In genomic region chr19:19276386-19276785, GRCh38 we compare ENCODE assay signal across 21 cellular contexts. TPM values are rescaled to one million over a fixed set of nuclear protein-coding genes. Genes with fewer than 3 reads are reported as not detected.
DNase-seq lines count a peak whose midpoint lies in the region; ATAC-seq and TF ChIP-seq lines count a peak whose summit lies in the region.
"Had no signal": no experiment of that assay in that cellular context is flagged by ENCODE, and none has a peak within 500 bp of the region (broad histone marks: within the 10 kb centered on the region; RNA-seq: fewer than 3 reads in every experiment).

No MANE protein-coding gene starts in this region.

- no peaks in the 10 kb centered on the region for H3K9me3 ChIP-seq in hepatocyte (ENCODE audit: low read depth)
- H3K9me3 ChIP-seq in thoracic aorta, result no peaks in the 10 kb centered on the region
- no peaks in the 10 kb centered on the region for H3K9me3 ChIP-seq in prostate gland
- H3K9me3 ChIP-seq: esophagus squamous epithelium, psoas muscle had no signal

- H3K27ac ChIP-seq in hepatocyte (peak overlapping the region; percentile 74), thoracic aorta (peak overlapping the region in 1 of 2 donors; percentile 64), prostate gland (no peak overlapping the region)
- H3K27ac ChIP-seq: esophagus squamous epithelium, psoas muscle had no signal

- H3K36me3 ChIP-seq in hepatocyte (replicated peaks; ENCODE audit: insufficient read depth, low read depth) (no peaks in the 10 kb centered on the region), thoracic aorta (peaks cover 50% of the 10 kb centered on the region), prostate gland (peaks cover 1 to 8% of the 10 kb centered on the region in 2 donors)

- TF ChIP-seq CTCF in hepatocyte (IDR thresholded peaks at IDR 0.05; ENCODE audit: poor library complexity) (no peak), thoracic aorta (IDR thresholded peaks at IDR 0.05) (no peak), prostate gland (IDR thresholded peaks at IDR 0.05) (no peak)

- no peaks in the 10 kb centered on the region for H3K9me2 ChIP-seq in hepatocyte (replicated peaks; ENCODE audit: insufficient read depth)

- intact Hi-C loops in prostate gland (cut with DNase I), result no loop called here

- H3K4me1 ChIP-seq in hepatocyte (ENCODE audit: insufficient read depth) (peaks cover 9% of the 10 kb centered on the region), thoracic aorta (ENCODE audit: control insufficient read depth in 1 of 2, low read depth in 2 of 2) (peaks cover 4 to 5% of the 10 kb centered on the region in 2 donors), prostate gland (replicated peaks) (no peaks in the 10 kb centered on the region)
- H3K4me1 ChIP-seq: psoas muscle had no signal

- no peak for TF ChIP-seq POLR2A in prostate gland (IDR thresholded peaks at IDR 0.05)

- 64% methylated on average over 12 of the region's 12 CpGs for WGBS in hepatocyte (ENCODE audit: low lambda C conversion rate, missing lambda C conversion rate)
- WGBS in prostate gland, result 78% methylated on average over 12 of the region's 12 CpGs

- no peaks in the 10 kb centered on the region for H3K27me3 ChIP-seq in hepatocyte
- H3K27me3 ChIP-seq in thoracic aorta (replicated peaks; ENCODE audit: insufficient read depth), result no peaks in the 10 kb centered on the region
- H3K27me3 ChIP-seq in prostate gland (replicated peaks; ENCODE audit: insufficient read depth), result no peaks in the 10 kb centered on the region

- H3K4me3 ChIP-seq in hepatocyte, result no peak overlapping the region
- no peak overlapping the region for H3K4me3 ChIP-seq in thoracic aorta
- no peak overlapping the region for H3K4me3 ChIP-seq in prostate gland
- H3K4me3 ChIP-seq: esophagus squamous epithelium, psoas muscle had no signal

- H3K79me2 ChIP-seq in hepatocyte, result no peaks in the 10 kb centered on the region

- peak; percentile 40 for ATAC-seq in thoracic aorta (ENCODE audit: insufficient number of reproducible peaks, low FRiP score, low read depth)
- no peak for ATAC-seq in HG02852 (IDR thresholded peaks at IDR 0.05; ENCODE audit: unreplicated experiment)
- ATAC-seq in HG02759 (IDR thresholded peaks at IDR 0.05; ENCODE audit: unreplicated experiment), result no peak
- ATAC-seq: activated naive CD4-positive, alpha-beta T cell treated with anti-CD3 and anti-CD28 coated beads, Interleukin-2, amount 50 U/mL, for 72 hours; activated T-cell treated with anti-CD3 and anti-CD28 coated beads, Interleukin-2, amount 50 U/mL, for 72 hours; psoas muscle; T-helper 17 cell had no signal

- DNase-seq in GM03348 (ENCODE audit: low spot score), result peak; percentile 65
- peak; percentile 81 for DNase-seq in astrocyte of the hippocampus (ENCODE audit: low read depth, low spot score)
- DNase-seq in hepatocyte (ENCODE audit: low spot score), result peak; percentile 64
- no peak for DNase-seq in thoracic aorta (ENCODE audit: low spot score)
- no peak for DNase-seq in prostate gland (ENCODE audit: low spot score)
- DNase-seq: activated B cell treated with CpG ODN at 0.5 μM for 24 hours; activated T-cell treated with anti-CD3 and anti-CD28 coated beads, Interleukin-2, amount 50 U/mL, for 72 hours; effector CD4-positive, alpha-beta T cell; esophagus squamous epithelium; NCI-H1436 treated with DMSO at 0.1 percent for 48 hours; NCI-H2171 treated with DMSO at 0.1 percent for 48 hours; NCI-H69; psoas muscle; SHP77; substantia nigra; T-helper 17 cell had no signal

- H2AFZ ChIP-seq in hepatocyte, result no peak overlapping the region

- no peaks in the 10 kb centered on the region for H4K20me1 ChIP-seq in hepatocyte (ENCODE audit: insufficient read depth, poor library complexity, severe bottlenecking)

- no peak overlapping the region for H3K4me2 ChIP-seq in hepatocyte

RNA-seq across cellular contexts. Expression of gene TM6SF2, which starts 3.3 kb away (rescaled TPM):
- total RNA-seq in hepatocyte (3.1 and 4.5 TPM in 2 replicates), thoracic aorta (1 to 10 TPM in 1 of 2 donors, under 1 TPM in 1; 0.49 to 4.1 TPM), prostate gland (1 to 10 TPM in 1 of 2 donors, not detected in 1; 3.4 TPM)
- 8.4 and 8.6 TPM in 2 replicates for polyA plus RNA-seq in hepatocyte
- total RNA-seq: activated B cell treated with CpG ODN at 0.5 μM for 24 hours; activated naive CD4-positive, alpha-beta T cell treated with anti-CD3 and anti-CD28 coated beads, Interleukin-2, amount 50 U/mL, for 72 hours; activated T-cell treated with anti-CD3 and anti-CD28 coated beads, Interleukin-2, amount 50 U/mL, for 72 hours; H4; T-helper 17 cell had no signal
- polyA plus RNA-seq: neural cell had no signal

RNA-seq across cellular contexts. Expression of gene SUGP1, which starts 43.9 kb away (rescaled TPM):
- total RNA-seq in hepatocyte, result 13.1 and 25.8 TPM in 2 replicates
- polyA plus RNA-seq in hepatocyte, result 43.7 and 57.4 TPM in 2 replicates
- total RNA-seq in thoracic aorta, result 10 to 100 TPM; 25.0 to 43.0 TPM
- 10 to 100 TPM; 51.1 to 53.5 TPM for total RNA-seq in prostate gland

RNA-seq across cellular contexts. Expression of gene MAU2, which starts 44.2 kb away (rescaled TPM):
- total RNA-seq in hepatocyte, result 21.2 and 31.8 TPM in 2 replicates
- 25.3 and 29.0 TPM in 2 replicates for polyA plus RNA-seq in hepatocyte
- total RNA-seq in thoracic aorta, result 100 to 1,000 TPM in 1 of 2 donors, 10 to 100 TPM in 1; 93.9 to 119 TPM
- total RNA-seq in prostate gland, result 100 to 1,000 TPM in 1 of 2 donors, 10 to 100 TPM in 1; 52.5 to 106 TPM

Comparison
In these comparisons a context has a peak if more than half of its experiments do, and no peak if none do; other contexts are left out.
1. DNase-seq: peak in GM03348 (single experiment), astrocyte of the hippocampus (single experiment) and hepatocyte (single experiment); none in thoracic aorta (single experiment) and prostate gland (single experiment).